In the genomic region with DNA sequence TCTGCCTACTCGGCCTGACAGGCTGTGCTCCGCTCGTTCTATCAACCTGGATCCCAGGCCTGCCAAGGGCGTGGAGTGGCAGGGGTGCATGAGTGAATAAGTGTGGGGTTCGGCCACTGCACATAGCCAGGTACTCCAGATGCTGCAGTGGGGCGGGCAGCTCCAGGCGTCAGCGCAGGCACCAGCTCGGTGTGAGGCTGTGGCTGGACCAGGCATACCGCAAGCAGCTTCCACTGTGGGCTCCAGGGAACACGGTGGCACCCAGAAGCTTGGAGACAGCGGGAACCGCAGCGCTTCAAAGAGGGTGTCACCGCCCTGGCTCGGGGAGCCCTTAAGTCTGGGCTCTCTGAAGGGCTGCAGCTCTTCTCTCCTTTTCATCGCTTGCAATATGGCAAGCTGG, we compare ENCODE assay signal across 28 cellular contexts.
"Had no signal": no experiment of that assay in that cellular context is flagged by ENCODE, and none has a peak within 500 bp of the region (broad histone marks: within the 10 kb centered on the region; RNA-seq: fewer than 3 reads in every experiment).

No MANE protein-coding gene starts in this region.

- H3K9ac ChIP-seq: neural progenitor cell had no signal

- H3K27me3 Mint-ChIP-seq: naive thymus-derived CD4-positive, alpha-beta T cell; progenitor cell of endocrine pancreas; stimulated activated naive CD8-positive, alpha-beta T cell treated with anti-CD3 and anti-CD28 coated beads, Interleukin-15, amount 100 ng/mL, for 72 hours; type B pancreatic cell had no signal

- H3K9me3 Mint-ChIP-seq: neural progenitor cell, type B pancreatic cell had no signal

- H3K4me3 ChIP-seq: neural progenitor cell, pancreas, psoas muscle, right lobe of liver, sigmoid colon, suprapubic skin, testis, tibial artery, transverse colon, vagina had no signal

- ATAC-seq: naive thymus-derived CD4-positive, alpha-beta T cell; natural killer cell; pancreas; psoas muscle; right cardiac atrium; stimulated activated effector memory CD8-positive, alpha-beta T cell treated with anti-CD3 and anti-CD28 coated beads, Interleukin-12 subunit alpha, Interleukin-12 subunit beta, amount 100 ng/mL, for 72 hours; stimulated activated naive CD8-positive, alpha-beta T cell treated with anti-CD3 and anti-CD28 coated beads, Interleukin-15, amount 100 ng/mL, for 72 hours; stimulated activated naive CD8-positive, alpha-beta T cell treated with anti-CD3 and anti-CD28 coated beads, Interleukin-15, Interleukin-2, amounts not matched to agents 100 U/mL and 50 U/mL, for 24 hours had no signal

- H3K27ac Mint-ChIP-seq: naive thymus-derived CD4-positive, alpha-beta T cell; natural killer cell; nephron; neural progenitor cell; progenitor cell of endocrine pancreas; stimulated activated effector memory CD8-positive, alpha-beta T cell treated with anti-CD3 and anti-CD28 coated beads, Interleukin-12 subunit alpha, Interleukin-12 subunit beta, amount 100 ng/mL, for 72 hours; stimulated activated naive CD8-positive, alpha-beta T cell treated with anti-CD3 and anti-CD28 coated beads, Interleukin-15, amount 100 ng/mL, for 72 hours; type B pancreatic cell had no signal

- H3K36me3 Mint-ChIP-seq: naive thymus-derived CD4-positive, alpha-beta T cell; natural killer cell; neural progenitor cell; stimulated activated effector memory CD8-positive, alpha-beta T cell treated with anti-CD3 and anti-CD28 coated beads, Interleukin-12 subunit alpha, Interleukin-12 subunit beta, amount 100 ng/mL, for 72 hours; type B pancreatic cell had no signal

- DNase-seq: naive thymus-derived CD4-positive, alpha-beta T cell; natural killer cell; nucleus accumbens; psoas muscle; right cardiac atrium; right lobe of liver; sigmoid colon; small intestine; stimulated activated CD4-positive, alpha-beta T cell treated with anti-CD3 and anti-CD28 coated beads, Interleukin-15, amount 100 ng/mL, for 24 hours; stimulated activated CD4-positive, alpha-beta T cell treated with anti-CD3 and anti-CD28 coated beads, Interleukin-2, amount 100 ng/mL, for 24 hours; stimulated activated CD4-positive, alpha-beta T cell treated with anti-CD3 and anti-CD28 coated beads, Interleukin-2, amount 100 ng/mL, for 48 hours; stimulated activated CD4-positive, alpha-beta T cell treated with anti-CD3 and anti-CD28 coated beads, Interleukin-4, amount 100 ng/mL, for 24 hours; stimulated activated naive CD4-positive, alpha-beta T cell; stimulated activated naive CD8-positive, alpha-beta T cell treated with anti-CD3 and anti-CD28 coated beads, Interleukin-15, amount 100 ng/mL, for 72 hours; stimulated activated naive CD8-positive, alpha-beta T cell treated with anti-CD3 and anti-CD28 coated beads, Interleukin-15, Interleukin-2, amounts not matched to agents 100 U/mL and 50 U/mL, for 24 hours; substantia nigra; testis; tibial artery; transverse colon had no signal

- H3K4me1 ChIP-seq: neural progenitor cell, pancreas, psoas muscle, right lobe of liver, sigmoid colon, suprapubic skin, testis, tibial artery, transverse colon, vagina had no signal

- H3K4me1 Mint-ChIP-seq: naive thymus-derived CD4-positive, alpha-beta T cell; natural killer cell; nephron; neural progenitor cell; stimulated activated effector memory CD8-positive, alpha-beta T cell treated with anti-CD3 and anti-CD28 coated beads, Interleukin-12 subunit alpha, Interleukin-12 subunit beta, amount 100 ng/mL, for 72 hours; stimulated activated naive CD8-positive, alpha-beta T cell treated with anti-CD3 and anti-CD28 coated beads, Interleukin-15, amount 100 ng/mL, for 72 hours had no signal

- H3K9me3 ChIP-seq: neutrophil, pancreas, psoas muscle, right lobe of liver, suprapubic skin, testis, vagina had no signal

- H3K36me3 ChIP-seq: neural progenitor cell, neutrophil, pancreas, right lobe of liver, sigmoid colon, suprapubic skin, tibial artery, transverse colon, vagina had no signal

- H3K4me2 ChIP-seq: neural progenitor cell had no signal

- H3K27me3 ChIP-seq: neural progenitor cell, neutrophil, pancreas, right lobe of liver, sigmoid colon, suprapubic skin, testis, tibial artery, transverse colon, vagina had no signal

- H3K4me3 Mint-ChIP-seq: naive thymus-derived CD4-positive, alpha-beta T cell; natural killer cell; nephron; neural progenitor cell; stimulated activated effector memory CD8-positive, alpha-beta T cell treated with anti-CD3 and anti-CD28 coated beads, Interleukin-12 subunit alpha, Interleukin-12 subunit beta, amount 100 ng/mL, for 72 hours; stimulated activated naive CD8-positive, alpha-beta T cell treated with anti-CD3 and anti-CD28 coated beads, Interleukin-15, amount 100 ng/mL, for 72 hours; type B pancreatic cell had no signal

- H2AFZ ChIP-seq: neural progenitor cell had no signal

- H3K27ac ChIP-seq: neural progenitor cell, neutrophil, pancreas, psoas muscle, right lobe of liver, sigmoid colon, suprapubic skin, testis, tibial artery, transverse colon, vagina had no signal
